22 cellular contexts compared by ENCODE assay signal in the genomic region with DNA sequence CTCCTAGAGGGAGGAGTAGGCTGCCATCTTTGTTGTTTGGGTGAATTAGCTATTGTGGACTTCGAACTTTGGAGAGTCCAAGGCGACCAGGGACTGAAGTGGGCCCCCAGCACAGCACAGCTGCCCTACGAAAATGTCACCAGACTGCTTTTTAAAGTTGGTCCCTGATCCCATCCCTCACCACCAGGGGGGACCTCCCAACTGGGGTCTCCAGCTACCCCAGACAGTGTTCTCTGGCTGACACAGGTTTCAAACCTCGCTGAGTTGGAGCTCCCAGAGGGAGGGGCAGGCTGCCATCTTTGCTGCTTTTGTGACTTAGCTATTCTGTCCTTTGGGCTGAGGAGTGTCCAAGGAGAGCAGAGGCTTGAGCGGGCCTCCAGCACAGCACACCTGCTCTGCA. TPM values are rescaled to one million over a fixed set of nuclear protein-coding genes. Genes with fewer than 3 reads are reported as not detected.
DNase-seq lines count a peak whose midpoint lies in the region; ATAC-seq, FAIRE-seq and TF ChIP-seq lines count a peak whose summit lies in the region.
"Had no signal": no experiment of that assay in that cellular context is flagged by ENCODE, and none has a peak within 500 bp of the region (broad histone marks: within the 10 kb centered on the region; RNA-seq: fewer than 3 reads in every experiment).

No MANE protein-coding gene starts in this region.

- H2AFZ ChIP-seq in Karpas-422 (ENCODE audit: low read length) (no peak overlapping the region), H1 (ENCODE audit: low read length) (no peak overlapping the region)

- FAIRE-seq in H1 (lab: Jason Lieb, UNC): no peak
- FAIRE-seq: A549, GM18507, RCC 7860 had no signal

- H3K18ac ChIP-seq in H1 (ENCODE audit: extremely low read depth, low read length): no peak overlapping the region

- H4K20me1 ChIP-seq in Karpas-422 (ENCODE audit: insufficient read depth, low read depth, low read length) (no peaks in the 10 kb centered on the region), H1 (replicated peaks in 1 of 2; ENCODE audit: control insufficient read depth in 1 of 2, insufficient read depth in 2 of 2, low read length in 2 of 2) (no peaks in the 10 kb centered on the region)

- no peaks in the 10 kb centered on the region for H3K23me2 ChIP-seq in H1 (ENCODE audit: low read depth, low read length)

- no peaks in the 10 kb centered on the region for H3K9me2 ChIP-seq in Karpas-422 (replicated peaks; ENCODE audit: insufficient read depth, low read length)

- no peak for ATAC-seq in activated CD8-positive, alpha-beta memory T cell treated with anti-CD3 and anti-CD28 coated beads, Interleukin-2, amount 10 ng/mL, durations not matched to agents 7 days and 5 days
- ATAC-seq: A549 had no signal

- H3K9me3 ChIP-seq in Karpas-422 (ENCODE audit: low read length) (no peaks in the 10 kb centered on the region), H1 (ENCODE audit: insufficient read depth in 2 of 2, low read depth in 1 of 2, low read length in 1 of 2) (no peaks in the 10 kb centered on the region)
- H3K9me3 ChIP-seq in CD4-positive, alpha-beta memory T cell (ENCODE audit: control insufficient read depth in 1 of 2, low read length in 2 of 2): no peaks in the 10 kb centered on the region
- H3K9me3 ChIP-seq: A549, SJSA1 had no signal

- H3K27me3 ChIP-seq in Karpas-422 (ENCODE audit: low read length) (no peaks in the 10 kb centered on the region), H1 (replicated peaks in 1 of 4; ENCODE audit: control insufficient read depth in 3 of 4, extremely low read depth in 1 of 4, insufficient read depth in 3 of 4, low read length in 3 of 4) (no peaks in the 10 kb centered on the region)
- no peaks in the 10 kb centered on the region for H3K27me3 ChIP-seq in CD4-positive, alpha-beta memory T cell (ENCODE audit: insufficient read depth, low read length)
- H3K27me3 ChIP-seq: SJSA1 had no signal

- no peak overlapping the region for H2BK5ac ChIP-seq in H1 (ENCODE audit: low read depth, low read length)

- DNase-seq in Karpas-422 (peak; percentile 56), H1 (ENCODE audit: low read depth in 1 of 2, low spot score in 2 of 2) (no peak), mesothelial cell of epicardium (ENCODE audit: low spot score in 2 of 2, unreplicated experiment in 2 of 2) (no peak), T-helper 1 cell (no peak)
- DNase-seq in CD4-positive, alpha-beta memory T cell: no peak
- no peak for DNase-seq in activated CD8-positive, alpha-beta memory T cell treated with anti-CD3 and anti-CD28 coated beads, Interleukin-2, amount 10 ng/mL, durations not matched to agents 7 days and 5 days
- DNase-seq: DMS79 treated with DMSO at 0.1 percent for 48 hours, KG1, NCI-H1105 treated with DMSO at 0.1 percent for 48 hours, NCI-H2081, NCI-H2171, NCI-H345, NCI-H524 treated with DMSO at 0.1 percent for 48 hours, NCI-H82 had no signal

- no peak overlapping the region for H3K4ac ChIP-seq in H1 (replicated peaks; ENCODE audit: insufficient read length, low read depth, low read length)

- POLR2A ChIA-PET in H1 (lab: Charles Lee; ENCODE audit: partially characterized antibody): no interaction called here
- POLR2A ChIA-PET in CD4-positive, alpha-beta memory T cell (lab: Charles Lee; ENCODE audit: partially characterized antibody): no interaction called here

- TF ChIP-seq RAD21 in H1 (IDR thresholded peaks at IDR 0.05 in 1 of 2, conservative IDR thresholded peaks at IDR 0.05 in 1 of 2; ENCODE audit: low read depth in 2 of 2, low read length in 2 of 2): peak in 1 of 2 experiments; percentile 19; a peak in 1 of 4 replicates

- H3K27ac ChIP-seq in Karpas-422 (ENCODE audit: low read length) (no peak overlapping the region), H1 (ENCODE audit: low read depth, low read length) (no peak overlapping the region)
- no peak overlapping the region for H3K27ac ChIP-seq in CD4-positive, alpha-beta memory T cell (ENCODE audit: low read depth, low read length)
- H3K27ac ChIP-seq: A549, SJSA1 had no signal

- no peak for TF ChIP-seq POLR2A in H1 (IDR thresholded peaks at IDR 0.05; ENCODE audit: control extremely low read depth in 1 of 2, low read depth in 2 of 2, low read length in 2 of 2)

- no peak overlapping the region for H2BK12ac ChIP-seq in H1 (ENCODE audit: low read depth, low read length)

- H3K4me3 Mint-ChIP-seq in mesothelial cell of epicardium: no peak overlapping the region
- H3K4me3 Mint-ChIP-seq in CD4-positive, alpha-beta memory T cell: no peak overlapping the region
- H3K4me3 Mint-ChIP-seq in activated CD8-positive, alpha-beta memory T cell treated with anti-CD3 and anti-CD28 coated beads, Interleukin-2, amount 10 ng/mL, durations not matched to agents 7 days and 5 days: no peak overlapping the region
- H3K4me3 Mint-ChIP-seq: B cell, CD14-positive monocyte had no signal

- H3K23ac ChIP-seq in H1 (ENCODE audit: insufficient read length): no peak overlapping the region

- CTCF ChIA-PET in H1 (lab: Charles Lee; ENCODE audit: partially characterized antibody): interaction anchor here (0.7 to 3.5 kb wide), 19 partner anchors 9 to 254 kb away, joined by 3 to 17 read pairs (median 5); no protein-coding TSS in a partner anchor
- CTCF ChIA-PET in CD4-positive, alpha-beta memory T cell (lab: Charles Lee; ENCODE audit: partially characterized antibody): interaction anchor here (1.1 to 1.7 kb wide), 4 partner anchors 9 to 177 kb away, joined by 3 to 7 read pairs (median 3); no protein-coding TSS in a partner anchor
- CTCF ChIA-PET in activated CD8-positive, alpha-beta memory T cell treated with anti-CD3 and anti-CD28 coated beads, Interleukin-2, amount 10 ng/mL, durations not matched to agents 7 days and 5 days (lab: Charles Lee): interaction anchor here (1.3 to 1.4 kb wide), 2 partner anchors 10 to 50 kb away, joined by 3 to 4 read pairs; no protein-coding TSS in a partner anchor

- H3K9ac ChIP-seq in Karpas-422 (ENCODE audit: low read length) (no peak overlapping the region), H1 (replicated peaks in 1 of 4; ENCODE audit: extremely low read depth in 1 of 4, low read depth in 3 of 4, low read length in 3 of 4) (no peak overlapping the region)

- no peak overlapping the region for H2AK5ac ChIP-seq in H1 (ENCODE audit: low read depth, low read length)

- H3K27me3 Mint-ChIP-seq in mesothelial cell of epicardium (ENCODE audit: low read depth): peaks cover 5% of the 10 kb centered on the region
- peaks cover 6 to 9% of the 10 kb centered on the region in 2 donors for H3K27me3 Mint-ChIP-seq in CD4-positive, alpha-beta memory T cell
- peaks cover 21% of the 10 kb centered on the region for H3K27me3 Mint-ChIP-seq in activated CD8-positive, alpha-beta memory T cell treated with anti-CD3 and anti-CD28 coated beads, Interleukin-2, amount 10 ng/mL, durations not matched to agents 7 days and 5 days

- H3K79me1 ChIP-seq in H1 (ENCODE audit: low read depth, low read length): no peaks in the 10 kb centered on the region

- H3K56ac ChIP-seq in H1 (replicated peaks; ENCODE audit: insufficient read length, low read depth, low read length): no peak overlapping the region

- H4K91ac ChIP-seq in H1 (replicated peaks; ENCODE audit: insufficient read length, low read length): no peak overlapping the region

- TF ChIP-seq CTCF in GM12873 (IDR thresholded peaks at IDR 0.05; ENCODE audit: insufficient read depth, low read depth, low read length, missing control alignments): peak; percentile 27
- peak in 2 of 3 experiments; percentile 19 to 34; a peak in 1 of 4 replicates for TF ChIP-seq CTCF in H1 (IDR thresholded peaks at IDR 0.05; ENCODE audit: control extremely low read depth in 1 of 3, insufficient read depth in 1 of 3, low read depth in 1 of 3, low read length in 3 of 3)
- TF ChIP-seq CTCF in mesothelial cell of epicardium (IDR thresholded peaks at IDR 0.05; ENCODE audit: unreplicated experiment): peak; percentile 10

- no peaks in the 10 kb centered on the region for H3K36me3 Mint-ChIP-seq in mesothelial cell of epicardium
- no peaks in the 10 kb centered on the region for H3K36me3 Mint-ChIP-seq in CD4-positive, alpha-beta memory T cell
- H3K36me3 Mint-ChIP-seq in activated CD8-positive, alpha-beta memory T cell treated with anti-CD3 and anti-CD28 coated beads, Interleukin-2, amount 10 ng/mL, durations not matched to agents 7 days and 5 days: no peaks in the 10 kb centered on the region
- H3K36me3 Mint-ChIP-seq: CD14-positive monocyte had no signal

- no peak overlapping the region for H4K8ac ChIP-seq in H1 (ENCODE audit: extremely low read depth, insufficient read depth, low read length)

- H3K79me2 ChIP-seq in Karpas-422 (ENCODE audit: low read length) (no peaks in the 10 kb centered on the region), H1 (ENCODE audit: control insufficient read depth in 1 of 2, insufficient read depth in 2 of 2, low read length in 2 of 2) (no peaks in the 10 kb centered on the region)

- no peaks in the 10 kb centered on the region for H3K9me3 Mint-ChIP-seq in mesothelial cell of epicardium
- H3K9me3 Mint-ChIP-seq in CD4-positive, alpha-beta memory T cell: no peaks in the 10 kb centered on the region
- H3K9me3 Mint-ChIP-seq in activated CD8-positive, alpha-beta memory T cell treated with anti-CD3 and anti-CD28 coated beads, Interleukin-2, amount 10 ng/mL, durations not matched to agents 7 days and 5 days (ENCODE audit: low read depth): no peaks in the 10 kb centered on the region

- H3K27ac Mint-ChIP-seq in mesothelial cell of epicardium: no peak overlapping the region
- no peak overlapping the region for H3K27ac Mint-ChIP-seq in CD4-positive, alpha-beta memory T cell
- no peak overlapping the region for H3K27ac Mint-ChIP-seq in activated CD8-positive, alpha-beta memory T cell treated with anti-CD3 and anti-CD28 coated beads, Interleukin-2, amount 10 ng/mL, durations not matched to agents 7 days and 5 days
- H3K27ac Mint-ChIP-seq: B cell, CD14-positive monocyte had no signal

- H3K36me3 ChIP-seq in Karpas-422 (ENCODE audit: insufficient read depth, low read length) (no peaks in the 10 kb centered on the region), H1 (ENCODE audit: control insufficient read depth in 2 of 4, insufficient read depth in 4 of 4, low read length in 3 of 4) (no peaks in the 10 kb centered on the region)
- no peaks in the 10 kb centered on the region for H3K36me3 ChIP-seq in CD4-positive, alpha-beta memory T cell (ENCODE audit: insufficient read depth, low read length)
- H3K36me3 ChIP-seq: SJSA1 had no signal

- H3K4me1 ChIP-seq in Karpas-422 (ENCODE audit: low read length): peaks cover 10% of the 10 kb centered on the region
- no peaks in the 10 kb centered on the region for H3K4me1 ChIP-seq in H1 (replicated peaks in 1 of 4; ENCODE audit: control insufficient read depth in 3 of 4, insufficient read depth in 4 of 4, low read length in 3 of 4)
- H3K4me1 ChIP-seq in CD4-positive, alpha-beta memory T cell (ENCODE audit: insufficient read depth, low read length): no peaks in the 10 kb centered on the region
- H3K4me1 ChIP-seq: A549 had no signal

- H3K4me3 ChIP-seq in Karpas-422 (ENCODE audit: low read length) (no peak overlapping the region), H1 (ENCODE audit: extremely low read depth in 1 of 4, insufficient read depth in 2 of 4, low read depth in 3 of 4, low read length in 4 of 4) (no peak overlapping the region)
- H3K4me3 ChIP-seq in CD4-positive, alpha-beta memory T cell (ENCODE audit: low read length in 2 of 2): no peak overlapping the region
- H3K4me3 ChIP-seq: A549, SJSA1 had no signal

- WGBS in H1 (ENCODE audit: extremely low coverage in 1 of 2, insufficient coverage in 1 of 2, insufficient read length in 1 of 2, insufficient replicate concordance in 2 of 2, low coverage in 1 of 2, low lambda C conversion rate in 2 of 2, missing lambda C conversion rate in 1 of 2), 2 experiments: 90% methylated on average over 5 of the region's 5 CpGs; no CpG with 5 or more reads in 1 of the 2 experiments

- H4K5ac ChIP-seq in H1 (ENCODE audit: insufficient read length, low read depth, low read length): no peak overlapping the region

- no peak overlapping the region for H2BK15ac ChIP-seq in H1 (ENCODE audit: low read length)

- intact Hi-C loops in CD4-positive, alpha-beta memory T cell (cut with micrococcal nuclease): no loop called here

- H2BK120ac ChIP-seq in H1 (replicated peaks; ENCODE audit: low read depth, low read length): no peak overlapping the region

- no peak for TF ChIP-seq EP300 in H1 (IDR thresholded peaks at IDR 0.05; ENCODE audit: borderline replicate concordance in 1 of 2, low read depth in 2 of 2, low read length in 2 of 2)

- peaks cover 6% of the 10 kb centered on the region for H3K4me1 Mint-ChIP-seq in mesothelial cell of epicardium
- H3K4me1 Mint-ChIP-seq in CD4-positive, alpha-beta memory T cell: no peaks in the 10 kb centered on the region
- no peaks in the 10 kb centered on the region for H3K4me1 Mint-ChIP-seq in activated CD8-positive, alpha-beta memory T cell treated with anti-CD3 and anti-CD28 coated beads, Interleukin-2, amount 10 ng/mL, durations not matched to agents 7 days and 5 days
- H3K4me1 Mint-ChIP-seq: B cell had no signal

- H3K14ac ChIP-seq in H1 (ENCODE audit: insufficient read length): no peak overlapping the region

- H3K4me2 ChIP-seq in Karpas-422 (ENCODE audit: low read depth, low read length, poor library complexity, severe bottlenecking) (no peak overlapping the region), H1 (ENCODE audit: insufficient read depth in 1 of 2, low read depth in 2 of 2, low read length in 2 of 2) (no peak overlapping the region)
- H3K4me2 ChIP-seq: A549 had no signal

- H2BK20ac ChIP-seq in H1 (ENCODE audit: low read length): no peak overlapping the region

RNA-seq across cellular contexts. Expression of gene ADRB2, which starts 45.7 kb away (rescaled TPM):
- 37.0 and 39.9 TPM in 2 replicates for total RNA-seq in Karpas-422 (2014; rRNA removed; shearing (Covaris generic); ENCODE audit: low replicate concordance)
- 0.54 and 0.65 TPM in 2 replicates for total RNA-seq in H1 (2021; fragmentation: NEBNext Ultra II Directional; extraction: Animal tissue kit (Norgen Biotek cat#: 25700))
- polyA plus RNA-seq in H1 (2011; rRNA removed): 0.77 and 0.78 TPM in 2 replicates
- 0.58 TPM for polyA plus RNA-seq in H1 (2011; cell fraction: cytosol; rRNA removed)
- polyA plus RNA-seq in H1 (2011; cell fraction: nucleus; rRNA removed): 0.57 TPM
- 0.31 to 0.48 TPM (median 0.39 TPM) in 4 replicates for polyA plus RNA-seq in H1 (2012, experiment 1 of 2)
- polyA plus RNA-seq in H1 (2012, experiment 2 of 2): 0.33 TPM
- 1.1 TPM for polyA plus RNA-seq in H1 (2013, experiment 1 of 2)
- 1.2 TPM for polyA plus RNA-seq in H1 (2013, experiment 2 of 2)
- polyA minus RNA-seq in H1 (2011; rRNA and poly(A)+ RNA removed): 2.0 TPM in 2 replicates
- 1.2 TPM for polyA minus RNA-seq in H1 (2011; cell fraction: cytosol; rRNA and poly(A)+ RNA removed)
- polyA minus RNA-seq in H1 (2011; cell fraction: nucleus; rRNA and poly(A)+ RNA removed): 4.8 TPM
- total RNA-seq in mesothelial cell of epicardium: 0.42 to 0.52 TPM (median 0.51 TPM) in 3 replicates
- 1 to 10 TPM; 5.6 to 6.1 TPM for total RNA-seq in CD4-positive, alpha-beta memory T cell
- 1 to 10 TPM; 3.6 to 5.2 TPM for polyA plus RNA-seq in CD4-positive, alpha-beta memory T cell
- total RNA-seq in activated CD8-positive, alpha-beta memory T cell treated with anti-CD3 and anti-CD28 coated beads, Interleukin-2, amount 10 ng/mL, durations not matched to agents 7 days and 5 days: 1 to 10 TPM; 1.7 to 4.4 TPM
- total RNA-seq: G401 had no signal
